In the genomic region with DNA sequence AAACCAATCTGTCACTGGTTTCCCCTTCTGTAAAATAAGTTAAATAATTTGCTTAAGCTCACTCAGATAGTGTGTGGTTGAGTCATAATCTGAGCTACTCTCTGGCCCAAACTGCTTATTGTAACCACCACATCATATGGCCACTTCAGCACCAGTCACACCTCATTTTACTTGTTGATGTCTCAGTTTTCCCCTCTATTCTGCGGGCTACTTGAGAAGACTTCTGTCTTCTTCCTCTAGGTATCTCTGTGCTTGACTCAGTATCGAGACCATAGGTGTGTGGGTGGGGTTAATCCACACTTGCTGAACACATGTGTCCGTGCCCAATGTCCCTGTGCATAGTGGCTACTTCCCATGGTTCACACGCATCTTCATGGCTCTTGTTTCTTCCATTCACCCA, we compare ENCODE assay signal across 11 cellular contexts.
DNase-seq lines count a peak whose midpoint lies in the region; ATAC-seq and TF ChIP-seq lines count a peak whose summit lies in the region.
"Had no signal": no experiment of that assay in that cellular context is flagged by ENCODE, and none has a peak within 500 bp of the region (broad histone marks: within the 10 kb centered on the region; RNA-seq: fewer than 3 reads in every experiment).

No MANE protein-coding gene starts in this region.

- no peak for TF ChIP-seq CTCF in GM12865 (IDR thresholded peaks at IDR 0.05; ENCODE audit: insufficient read depth, low read depth, low read length, missing control alignments)

- DNase-seq in GM12865 (ENCODE audit: low read depth) (peak; percentile 86), foreskin melanocyte (no peak), substantia nigra (lab: John Stamatoyannopoulos, UW) (no peak), amniotic stem cell (lab: John Stamatoyannopoulos, UW) (no peak)
- no peak for DNase-seq in stimulated activated CD8-positive, alpha-beta memory T cell treated with anti-CD3 and anti-CD28 coated beads, Interleukin-4, amount 100 ng/mL, for 48 hours
- DNase-seq: CD8-positive, alpha-beta T cell; KG1; NCI-H748 treated with DMSO at 0.1 percent for 48 hours had no signal

- ATAC-seq in GM18870 (IDR thresholded peaks at IDR 0.05; ENCODE audit: unreplicated experiment) (peak; percentile 83), HG02571 (IDR thresholded peaks at IDR 0.05; ENCODE audit: unreplicated experiment) (peak; percentile 78), HG03432 (IDR thresholded peaks at IDR 0.05; ENCODE audit: unreplicated experiment) (peak; percentile 73)
- ATAC-seq: CD8-positive, alpha-beta T cell had no signal

- H3K27ac ChIP-seq in substantia nigra (ENCODE audit: low read depth, low read length, poor library complexity, severe bottlenecking) = no peak overlapping the region

- H3K4me3 ChIP-seq in GM12865 (ENCODE audit: low read depth, low read length) = no peak overlapping the region
